Comparison of ENCODE assay signal across 1 cellular context in the genomic region with DNA sequence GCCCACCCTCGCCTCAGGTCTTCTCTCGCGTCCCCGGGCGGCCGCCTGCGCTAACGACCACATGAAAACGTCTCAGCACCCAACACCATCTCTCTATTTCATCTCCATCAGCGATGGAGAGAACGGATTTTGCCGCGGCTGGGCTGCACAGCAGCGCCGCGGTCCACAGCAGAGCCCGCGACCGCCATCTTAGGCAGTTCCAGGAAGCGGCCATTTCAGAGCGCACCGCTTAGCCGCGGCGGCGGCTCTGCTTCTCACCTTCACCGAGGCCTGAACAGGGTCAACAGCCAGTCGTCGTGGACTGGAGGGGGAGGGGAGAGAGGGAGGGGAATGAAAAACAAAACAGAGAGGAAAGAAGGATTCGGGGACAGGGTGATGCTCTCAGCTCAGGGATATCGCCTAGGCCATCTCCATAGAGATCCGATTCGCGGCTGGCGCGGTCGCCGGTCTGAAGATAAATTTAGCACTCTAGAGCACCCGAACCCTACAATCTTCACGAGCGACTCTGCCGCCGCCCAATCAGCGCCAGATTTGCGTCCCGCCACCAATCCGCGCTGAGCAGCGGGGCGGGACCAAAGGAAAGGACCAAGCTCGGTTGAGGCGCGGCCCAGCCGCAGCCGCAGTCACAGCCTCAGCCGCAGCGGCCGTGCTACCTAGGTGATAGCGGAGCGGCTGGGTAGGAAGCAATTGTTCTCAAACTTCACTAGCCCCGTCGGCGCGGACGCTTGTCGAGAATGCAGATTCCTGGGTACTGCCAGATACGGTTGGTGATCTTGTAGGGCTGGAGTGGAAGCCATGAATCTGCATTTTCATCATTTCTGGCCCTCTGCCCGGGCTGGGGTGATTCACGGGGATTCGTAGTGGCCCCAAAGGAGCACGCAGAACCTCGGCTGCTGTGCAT.
TF ChIP-seq lines count a peak whose summit lies in the region.

A gene (minus strand): TSS at position 450 of the 901 bp plus-strand sequence. CDS start 3,108 bp downstream, outside the sequence.

TF ChIP-seq in H1, 55 proteins besides CTCF, POLR2A, EP300 and RAD21 (continues in another document):
- TF ChIP-seq BRCA1 (IDR thresholded peaks at IDR 0.05; ENCODE audit: low read depth, low read length) (no peak), POU5F1 (IDR thresholded peaks at IDR 0.05; ENCODE audit: low read depth, low read length) (no peak), SP4 (IDR thresholded peaks at IDR 0.05; ENCODE audit: low read length) (no peak), FOSL1 (IDR thresholded peaks at IDR 0.05; ENCODE audit: insufficient read depth, low read depth, low read length) (no peak), ZNF274 (IDR thresholded peaks at IDR 0.05; ENCODE audit: borderline replicate concordance, extremely low read depth, low read length) (no peak), EZH2 (IDR thresholded peaks at IDR 0.05; ENCODE audit: low read depth, low read length, severe bottlenecking) (no peak), RNF2 (IDR thresholded peaks at IDR 0.05; ENCODE audit: borderline replicate concordance, low read depth, low read length, missing control alignments, poor library complexity, severe bottlenecking) (no peak), CTBP2 (IDR thresholded peaks at IDR 0.05; ENCODE audit: borderline replicate concordance, insufficient read depth, insufficient read length, low read length) (no peak), KDM5A (IDR thresholded peaks at IDR 0.05; ENCODE audit: low read length) (peak; percentile 84; the same call in 1 of the 2 replicates), CHD1 (IDR thresholded peaks at IDR 0.05; ENCODE audit: low read depth, low read length) (no peak), NANOG (IDR thresholded peaks at IDR 0.05; ENCODE audit: insufficient read depth, low read depth, low read length, poor library complexity, severe bottlenecking) (no peak), CREB1 (IDR thresholded peaks at IDR 0.05) (peak; percentile 64), SIRT6 (IDR thresholded peaks at IDR 0.05; ENCODE audit: low read length) (no peak), CHD2 (IDR thresholded peaks at IDR 0.05; ENCODE audit: low read length) (peak; percentile 79), SP1 (IDR thresholded peaks at IDR 0.05; ENCODE audit: low read depth, low read length) (peak; percentile 94), PHF8 (conservative IDR thresholded peaks at IDR 0.05; ENCODE audit: low read depth, low read length) (peak; percentile 76), POLR2AphosphoS5 (IDR thresholded peaks at IDR 0.05; ENCODE audit: low read depth, low read length) (peak; percentile 87), SIN3A (conservative IDR thresholded peaks at IDR 0.05 in 1 of 2, IDR thresholded peaks at IDR 0.05 in 1 of 2; ENCODE audit: low read depth in 1 of 2, low read length in 2 of 2) (peak in 1 of 2 experiments; percentile 31; a peak in 1 of 4 replicates), CEBPB (IDR thresholded peaks at IDR 0.05; ENCODE audit: low read depth, low read length) (no peak), MAFK (IDR thresholded peaks at IDR 0.05; ENCODE audit: low read depth, low read length) (no peak), SRF (IDR thresholded peaks at IDR 0.05; ENCODE audit: low read depth, low read length) (no peak), KDM1A (IDR thresholded peaks at IDR 0.05; ENCODE audit: borderline replicate concordance, low read length) (peak; percentile 61; the same call in 1 of the 2 replicates), ASH2L (IDR thresholded peaks at IDR 0.05; ENCODE audit: low read length) (peak; percentile 80), CBX5 (IDR thresholded peaks at IDR 0.05; ENCODE audit: low read depth, low read length) (no peak), GTF2F1 (IDR thresholded peaks at IDR 0.05; ENCODE audit: borderline replicate concordance, low read depth, low read length) (no peak; the same call in 1 of the 2 replicates), TBP (IDR thresholded peaks at IDR 0.05; ENCODE audit: low read depth, low read length) (peak; percentile 80), JUND (IDR thresholded peaks at IDR 0.05; ENCODE audit: low read length) (no peak), SAP30 (IDR thresholded peaks at IDR 0.05; ENCODE audit: insufficient read depth, insufficient replicate concordance, low read length) (no peak), CBX8 (IDR thresholded peaks at IDR 0.05; ENCODE audit: borderline replicate concordance, low read depth, low read length) (no peak), HDAC6 (IDR thresholded peaks at IDR 0.05; ENCODE audit: low read depth, low read length) (no peak), TCF12 (IDR thresholded peaks at IDR 0.05; ENCODE audit: low read depth, low read length) (no peak), NRF1 (IDR thresholded peaks at IDR 0.05; ENCODE audit: low read depth, low read length) (no peak), YY1 (IDR thresholded peaks at IDR 0.05; ENCODE audit: low read depth, low read length) (peak; percentile 99), EGR1 (IDR thresholded peaks at IDR 0.05; ENCODE audit: borderline replicate concordance, low read depth, low read length) (no peak), RBBP5 (IDR thresholded peaks at IDR 0.05; ENCODE audit: borderline replicate concordance, low read depth, low read length) (peak; percentile 78), TAF1 (IDR thresholded peaks at IDR 0.05; ENCODE audit: low read depth, low read length) (peak; percentile 91), KDM4A (IDR thresholded peaks at IDR 0.05; ENCODE audit: low read depth, low read length, severe bottlenecking) (peak; percentile 81), HDAC2 (IDR thresholded peaks at IDR 0.05; ENCODE audit: borderline replicate concordance in 1 of 2, low read depth in 2 of 2, low read length in 2 of 2) (peak in 1 of 2 experiments; percentile 56; a peak in 2 of 4 replicates), BCL11A (IDR thresholded peaks at IDR 0.05; ENCODE audit: low read depth in 2 of 2, low read length in 2 of 2) (no peak), TEAD4 (IDR thresholded peaks at IDR 0.05; ENCODE audit: low read depth, low read length) (peak; percentile 93), TAF7 (optimal IDR thresholded peaks at IDR 0.05; ENCODE audit: borderline replicate concordance, low read depth, low read length) (peak; percentile 77), RXRA (IDR thresholded peaks at IDR 0.05; ENCODE audit: insufficient read depth, low read depth, low read length) (no peak), JUN (IDR thresholded peaks at IDR 0.05; ENCODE audit: low read depth, low read length) (no peak), SP2 (IDR thresholded peaks at IDR 0.05; ENCODE audit: low read length) (peak; percentile 61), RFX5 (IDR thresholded peaks at IDR 0.05; ENCODE audit: borderline replicate concordance, low read depth, low read length) (no peak), GABPA (IDR thresholded peaks at IDR 0.05; ENCODE audit: borderline replicate concordance, insufficient read depth, low read length) (0 out of 2 replicates have a peak, but pooled peaks have one; percentile 49), SIX5 (IDR thresholded peaks at IDR 0.05; ENCODE audit: low read depth, low read length) (no peak)
- TF ChIP-seq, protein P1, sequence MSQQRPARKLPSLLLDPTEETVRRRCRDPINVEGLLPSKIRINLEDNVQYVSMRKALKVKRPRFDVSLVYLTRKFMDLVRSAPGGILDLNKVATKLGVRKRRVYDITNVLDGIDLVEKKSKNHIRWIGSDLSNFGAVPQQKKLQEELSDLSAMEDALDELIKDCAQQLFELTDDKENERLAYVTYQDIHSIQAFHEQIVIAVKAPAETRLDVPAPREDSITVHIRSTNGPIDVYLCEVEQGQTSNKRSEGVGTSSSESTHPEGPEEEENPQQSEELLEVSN (IDR thresholded peaks at IDR 0.05), result no peak
- TF ChIP-seq, protein P2, sequence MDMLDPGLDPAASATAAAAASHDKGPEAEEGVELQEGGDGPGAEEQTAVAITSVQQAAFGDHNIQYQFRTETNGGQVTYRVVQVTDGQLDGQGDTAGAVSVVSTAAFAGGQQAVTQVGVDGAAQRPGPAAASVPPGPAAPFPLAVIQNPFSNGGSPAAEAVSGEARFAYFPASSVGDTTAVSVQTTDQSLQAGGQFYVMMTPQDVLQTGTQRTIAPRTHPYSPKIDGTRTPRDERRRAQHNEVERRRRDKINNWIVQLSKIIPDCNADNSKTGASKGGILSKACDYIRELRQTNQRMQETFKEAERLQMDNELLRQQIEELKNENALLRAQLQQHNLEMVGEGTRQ (IDR thresholded peaks at IDR 0.05; ENCODE audit: low read length), result no peak
- TF ChIP-seq, protein P3, sequence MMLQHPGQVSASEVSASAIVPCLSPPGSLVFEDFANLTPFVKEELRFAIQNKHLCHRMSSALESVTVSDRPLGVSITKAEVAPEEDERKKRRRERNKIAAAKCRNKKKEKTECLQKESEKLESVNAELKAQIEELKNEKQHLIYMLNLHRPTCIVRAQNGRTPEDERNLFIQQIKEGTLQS (IDR thresholded peaks at IDR 0.05; ENCODE audit: insufficient read depth, low read depth, low read length), result 0 out of 2 replicates have a peak, but pooled peaks have one; percentile 14
- TF ChIP-seq, protein P4, sequence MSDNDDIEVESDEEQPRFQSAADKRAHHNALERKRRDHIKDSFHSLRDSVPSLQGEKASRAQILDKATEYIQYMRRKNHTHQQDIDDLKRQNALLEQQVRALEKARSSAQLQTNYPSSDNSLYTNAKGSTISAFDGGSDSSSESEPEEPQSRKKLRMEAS (IDR thresholded peaks at IDR 0.05), result peak; percentile 22; the same call in 1 of the 2 replicates
- TF ChIP-seq, protein P5, sequence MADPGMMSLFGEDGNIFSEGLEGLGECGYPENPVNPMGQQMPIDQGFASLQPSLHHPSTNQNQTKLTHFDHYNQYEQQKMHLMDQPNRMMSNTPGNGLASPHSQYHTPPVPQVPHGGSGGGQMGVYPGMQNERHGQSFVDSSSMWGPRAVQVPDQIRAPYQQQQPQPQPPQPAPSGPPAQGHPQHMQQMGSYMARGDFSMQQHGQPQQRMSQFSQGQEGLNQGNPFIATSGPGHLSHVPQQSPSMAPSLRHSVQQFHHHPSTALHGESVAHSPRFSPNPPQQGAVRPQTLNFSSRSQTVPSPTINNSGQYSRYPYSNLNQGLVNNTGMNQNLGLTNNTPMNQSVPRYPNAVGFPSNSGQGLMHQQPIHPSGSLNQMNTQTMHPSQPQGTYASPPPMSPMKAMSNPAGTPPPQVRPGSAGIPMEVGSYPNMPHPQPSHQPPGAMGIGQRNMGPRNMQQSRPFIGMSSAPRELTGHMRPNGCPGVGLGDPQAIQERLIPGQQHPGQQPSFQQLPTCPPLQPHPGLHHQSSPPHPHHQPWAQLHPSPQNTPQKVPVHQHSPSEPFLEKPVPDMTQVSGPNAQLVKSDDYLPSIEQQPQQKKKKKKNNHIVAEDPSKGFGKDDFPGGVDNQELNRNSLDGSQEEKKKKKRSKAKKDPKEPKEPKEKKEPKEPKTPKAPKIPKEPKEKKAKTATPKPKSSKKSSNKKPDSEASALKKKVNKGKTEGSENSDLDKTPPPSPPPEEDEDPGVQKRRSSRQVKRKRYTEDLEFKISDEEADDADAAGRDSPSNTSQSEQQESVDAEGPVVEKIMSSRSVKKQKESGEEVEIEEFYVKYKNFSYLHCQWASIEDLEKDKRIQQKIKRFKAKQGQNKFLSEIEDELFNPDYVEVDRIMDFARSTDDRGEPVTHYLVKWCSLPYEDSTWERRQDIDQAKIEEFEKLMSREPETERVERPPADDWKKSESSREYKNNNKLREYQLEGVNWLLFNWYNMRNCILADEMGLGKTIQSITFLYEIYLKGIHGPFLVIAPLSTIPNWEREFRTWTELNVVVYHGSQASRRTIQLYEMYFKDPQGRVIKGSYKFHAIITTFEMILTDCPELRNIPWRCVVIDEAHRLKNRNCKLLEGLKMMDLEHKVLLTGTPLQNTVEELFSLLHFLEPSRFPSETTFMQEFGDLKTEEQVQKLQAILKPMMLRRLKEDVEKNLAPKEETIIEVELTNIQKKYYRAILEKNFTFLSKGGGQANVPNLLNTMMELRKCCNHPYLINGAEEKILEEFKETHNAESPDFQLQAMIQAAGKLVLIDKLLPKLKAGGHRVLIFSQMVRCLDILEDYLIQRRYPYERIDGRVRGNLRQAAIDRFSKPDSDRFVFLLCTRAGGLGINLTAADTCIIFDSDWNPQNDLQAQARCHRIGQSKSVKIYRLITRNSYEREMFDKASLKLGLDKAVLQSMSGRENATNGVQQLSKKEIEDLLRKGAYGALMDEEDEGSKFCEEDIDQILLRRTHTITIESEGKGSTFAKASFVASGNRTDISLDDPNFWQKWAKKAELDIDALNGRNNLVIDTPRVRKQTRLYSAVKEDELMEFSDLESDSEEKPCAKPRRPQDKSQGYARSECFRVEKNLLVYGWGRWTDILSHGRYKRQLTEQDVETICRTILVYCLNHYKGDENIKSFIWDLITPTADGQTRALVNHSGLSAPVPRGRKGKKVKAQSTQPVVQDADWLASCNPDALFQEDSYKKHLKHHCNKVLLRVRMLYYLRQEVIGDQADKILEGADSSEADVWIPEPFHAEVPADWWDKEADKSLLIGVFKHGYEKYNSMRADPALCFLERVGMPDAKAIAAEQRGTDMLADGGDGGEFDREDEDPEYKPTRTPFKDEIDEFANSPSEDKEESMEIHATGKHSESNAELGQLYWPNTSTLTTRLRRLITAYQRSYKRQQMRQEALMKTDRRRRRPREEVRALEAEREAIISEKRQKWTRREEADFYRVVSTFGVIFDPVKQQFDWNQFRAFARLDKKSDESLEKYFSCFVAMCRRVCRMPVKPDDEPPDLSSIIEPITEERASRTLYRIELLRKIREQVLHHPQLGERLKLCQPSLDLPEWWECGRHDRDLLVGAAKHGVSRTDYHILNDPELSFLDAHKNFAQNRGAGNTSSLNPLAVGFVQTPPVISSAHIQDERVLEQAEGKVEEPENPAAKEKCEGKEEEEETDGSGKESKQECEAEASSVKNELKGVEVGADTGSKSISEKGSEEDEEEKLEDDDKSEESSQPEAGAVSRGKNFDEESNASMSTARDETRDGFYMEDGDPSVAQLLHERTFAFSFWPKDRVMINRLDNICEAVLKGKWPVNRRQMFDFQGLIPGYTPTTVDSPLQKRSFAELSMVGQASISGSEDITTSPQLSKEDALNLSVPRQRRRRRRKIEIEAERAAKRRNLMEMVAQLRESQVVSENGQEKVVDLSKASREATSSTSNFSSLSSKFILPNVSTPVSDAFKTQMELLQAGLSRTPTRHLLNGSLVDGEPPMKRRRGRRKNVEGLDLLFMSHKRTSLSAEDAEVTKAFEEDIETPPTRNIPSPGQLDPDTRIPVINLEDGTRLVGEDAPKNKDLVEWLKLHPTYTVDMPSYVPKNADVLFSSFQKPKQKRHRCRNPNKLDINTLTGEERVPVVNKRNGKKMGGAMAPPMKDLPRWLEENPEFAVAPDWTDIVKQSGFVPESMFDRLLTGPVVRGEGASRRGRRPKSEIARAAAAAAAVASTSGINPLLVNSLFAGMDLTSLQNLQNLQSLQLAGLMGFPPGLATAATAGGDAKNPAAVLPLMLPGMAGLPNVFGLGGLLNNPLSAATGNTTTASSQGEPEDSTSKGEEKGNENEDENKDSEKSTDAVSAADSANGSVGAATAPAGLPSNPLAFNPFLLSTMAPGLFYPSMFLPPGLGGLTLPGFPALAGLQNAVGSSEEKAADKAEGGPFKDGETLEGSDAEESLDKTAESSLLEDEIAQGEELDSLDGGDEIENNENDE (IDR thresholded peaks at IDR 0.05; ENCODE audit: insufficient replicate concordance, low read length), result no peak
- TF ChIP-seq, protein P6, sequence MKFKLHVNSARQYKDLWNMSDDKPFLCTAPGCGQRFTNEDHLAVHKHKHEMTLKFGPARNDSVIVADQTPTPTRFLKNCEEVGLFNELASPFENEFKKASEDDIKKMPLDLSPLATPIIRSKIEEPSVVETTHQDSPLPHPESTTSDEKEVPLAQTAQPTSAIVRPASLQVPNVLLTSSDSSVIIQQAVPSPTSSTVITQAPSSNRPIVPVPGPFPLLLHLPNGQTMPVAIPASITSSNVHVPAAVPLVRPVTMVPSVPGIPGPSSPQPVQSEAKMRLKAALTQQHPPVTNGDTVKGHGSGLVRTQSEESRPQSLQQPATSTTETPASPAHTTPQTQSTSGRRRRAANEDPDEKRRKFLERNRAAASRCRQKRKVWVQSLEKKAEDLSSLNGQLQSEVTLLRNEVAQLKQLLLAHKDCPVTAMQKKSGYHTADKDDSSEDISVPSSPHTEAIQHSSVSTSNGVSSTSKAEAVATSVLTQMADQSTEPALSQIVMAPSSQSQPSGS (IDR thresholded peaks at IDR 0.05; ENCODE audit: low read length), result no peak; the same call in none of the 2 replicates
